23 cellular contexts compared by ENCODE assay signal in genomic region chr3:12918231-12918630, GRCh38.
"Had no signal": no experiment of that assay in that cellular context is flagged by ENCODE, and none has a peak within 500 bp of the region (broad histone marks: within the 10 kb centered on the region; RNA-seq: fewer than 3 reads in every experiment).

No MANE protein-coding gene starts in this region.

- H3K27ac ChIP-seq: esophagus muscularis mucosa, hepatocyte, neutrophil, right atrium auricular region, sigmoid colon, skin epidermis, stomach, thoracic aorta, transverse colon had no signal

- ATAC-seq: left colon, left ventricle myocardium superior had no signal

- H3K4me2 ChIP-seq: hepatocyte had no signal

- H3K27me3 Mint-ChIP-seq: naive B cell had no signal

- H3K9me3 Mint-ChIP-seq: naive B cell, nephron progenitor cell had no signal

- H3K27ac Mint-ChIP-seq: nephron progenitor cell had no signal

- H3K4me1 Mint-ChIP-seq: nephron progenitor cell had no signal

- H3K27me3 ChIP-seq: dorsolateral prefrontal cortex, esophagus muscularis mucosa, hepatocyte, neutrophil, right atrium auricular region, sigmoid colon, stomach, transverse colon had no signal

- H3K4me3 Mint-ChIP-seq: nephron progenitor cell had no signal

- H3K9me3 ChIP-seq: esophagus muscularis mucosa, neutrophil, right atrium auricular region, sigmoid colon, stomach, thoracic aorta, transverse colon had no signal

- DNase-seq: cortex of kidney; dorsolateral prefrontal cortex; effector CD8-positive, alpha-beta T cell; foreskin fibroblast; left colon; left ventricle myocardium superior; mesendoderm; naive B cell; nephron progenitor cell; posterior cingulate gyrus; sigmoid colon; stimulated activated CD4-positive, alpha-beta T cell treated with anti-CD3 and anti-CD28 coated beads, Interleukin-2, amount 100 ng/mL, for 24 hours; stimulated activated naive CD4-positive, alpha-beta T cell; stomach; substantia nigra; transverse colon had no signal

- H3K4me1 ChIP-seq: sigmoid colon, stomach, transverse colon had no signal

- H3K4me3 ChIP-seq: dorsolateral prefrontal cortex, esophagus muscularis mucosa, hepatocyte, lung, right atrium auricular region, sigmoid colon, skin epidermis, stomach, thoracic aorta, transverse colon had no signal
